Comparison of ENCODE assay signal across 16 cellular contexts in the genomic region with DNA sequence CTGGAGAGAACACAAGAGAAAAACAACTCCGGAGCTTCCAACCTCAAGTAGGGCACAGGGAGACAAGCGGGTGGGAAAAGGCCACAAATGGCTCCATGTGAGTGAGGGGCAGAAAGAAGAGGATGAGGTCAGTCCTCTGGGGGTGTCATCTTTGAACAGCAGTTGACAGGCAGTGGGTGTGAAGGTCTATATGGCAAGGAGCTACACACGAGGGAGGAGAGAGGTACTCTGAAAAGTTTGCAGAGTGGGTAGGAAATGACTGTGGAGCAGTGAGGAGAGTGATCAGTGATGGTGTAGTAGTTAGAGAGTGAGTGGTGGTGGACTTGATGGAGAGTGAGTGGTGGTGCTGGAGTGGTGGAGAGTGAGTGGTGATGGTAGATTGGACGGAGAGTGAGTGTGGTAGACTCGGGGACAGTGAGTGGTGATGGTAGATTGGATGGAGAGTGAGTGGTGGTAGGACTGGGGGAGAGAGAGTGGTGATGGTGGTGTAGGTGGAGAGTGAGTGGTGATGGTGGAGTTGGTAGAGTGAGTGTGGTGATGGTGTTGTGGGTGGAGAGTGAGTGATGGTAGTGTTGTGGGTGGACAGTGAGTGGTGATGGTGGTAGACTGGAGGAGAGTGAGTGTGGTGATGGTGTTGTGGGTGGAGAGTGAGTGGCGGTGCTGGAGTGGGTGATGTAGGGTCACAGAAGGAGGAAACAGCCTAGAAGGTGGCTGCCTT. TPM values are rescaled to one million over a fixed set of nuclear protein-coding genes. Genes with fewer than 3 reads are reported as not detected.
DNase-seq lines count a peak whose midpoint lies in the region; ATAC-seq and FAIRE-seq lines count a peak whose summit lies in the region.
"Had no signal": no experiment of that assay in that cellular context is flagged by ENCODE, and none has a peak within 500 bp of the region (broad histone marks: within the 10 kb centered on the region; RNA-seq: fewer than 3 reads in every experiment).

No MANE protein-coding gene starts in this region.

- H3K4me1 Mint-ChIP-seq in activated CD4-positive, alpha-beta memory T cell treated with anti-CD3 and anti-CD28 coated beads, Interleukin-2, amount 10 ng/mL, durations not matched to agents 7 days and 5 days, result peaks cover 45% of the 10 kb centered on the region
- H3K4me1 Mint-ChIP-seq in activated CD4-positive, alpha-beta memory T cell treated with anti-CD3 and anti-CD28 coated beads for 36 hours (ENCODE audit: low read depth), result peaks cover 38% of the 10 kb centered on the region
- peaks cover 32 to 44% of the 10 kb centered on the region in 2 donors for H3K4me1 Mint-ChIP-seq in effector memory CD8-positive, alpha-beta T cell (ENCODE audit: low read depth in 2 of 2)

- POLR2A ChIA-PET in activated CD4-positive, alpha-beta memory T cell treated with anti-CD3 and anti-CD28 coated beads, Interleukin-2, amount 10 ng/mL, durations not matched to agents 7 days and 5 days (lab: Charles Lee), result interaction anchor here (1.3 kb wide), 1 partner anchor 560 kb away, joined by 4 read pairs; no protein-coding TSS in a partner anchor
- POLR2A ChIA-PET in activated CD4-positive, alpha-beta memory T cell treated with anti-CD3 and anti-CD28 coated beads for 36 hours (lab: Charles Lee), result no interaction called here

- peaks cover 50% of the 10 kb centered on the region for H3K36me3 Mint-ChIP-seq in activated CD4-positive, alpha-beta memory T cell treated with anti-CD3 and anti-CD28 coated beads, Interleukin-2, amount 10 ng/mL, durations not matched to agents 7 days and 5 days (ENCODE audit: low read depth)
- peaks cover 36% of the 10 kb centered on the region for H3K36me3 Mint-ChIP-seq in activated CD4-positive, alpha-beta memory T cell treated with anti-CD3 and anti-CD28 coated beads for 36 hours
- peaks cover 34% of the 10 kb centered on the region for H3K36me3 Mint-ChIP-seq in effector memory CD8-positive, alpha-beta T cell (ENCODE audit: insufficient read depth)

- ATAC-seq in effector memory CD8-positive, alpha-beta T cell (replicated peaks), result peak; percentile 34
- ATAC-seq: HCT116; stimulated activated naive CD8-positive, alpha-beta T cell treated with anti-CD3 and anti-CD28 coated beads, Interleukin-15, Interleukin-2, amounts not matched to agents 100 U/mL and 50 U/mL, for 24 hours had no signal

- H3K27ac Mint-ChIP-seq in activated CD4-positive, alpha-beta memory T cell treated with anti-CD3 and anti-CD28 coated beads, Interleukin-2, amount 10 ng/mL, durations not matched to agents 7 days and 5 days, result peak overlapping the region; percentile 29
- H3K27ac Mint-ChIP-seq in activated CD4-positive, alpha-beta memory T cell treated with anti-CD3 and anti-CD28 coated beads for 36 hours, result no peak overlapping the region
- H3K27ac Mint-ChIP-seq in effector memory CD8-positive, alpha-beta T cell, result peak overlapping the region; percentile 13 to 62
- H3K27ac Mint-ChIP-seq: activated B cell treated with CpG ODN at 0.5 μM for 24 hours had no signal

- H3K27me3 Mint-ChIP-seq in activated CD4-positive, alpha-beta memory T cell treated with anti-CD3 and anti-CD28 coated beads, Interleukin-2, amount 10 ng/mL, durations not matched to agents 7 days and 5 days, result no peaks in the 10 kb centered on the region
- H3K27me3 Mint-ChIP-seq in activated CD4-positive, alpha-beta memory T cell treated with anti-CD3 and anti-CD28 coated beads for 36 hours, result no peaks in the 10 kb centered on the region
- H3K27me3 Mint-ChIP-seq in effector memory CD8-positive, alpha-beta T cell, result no peaks in the 10 kb centered on the region
- H3K27me3 Mint-ChIP-seq: activated B cell treated with CpG ODN at 0.5 μM for 24 hours had no signal

- no peak overlapping the region for H3K4me3 Mint-ChIP-seq in activated CD4-positive, alpha-beta memory T cell treated with anti-CD3 and anti-CD28 coated beads, Interleukin-2, amount 10 ng/mL, durations not matched to agents 7 days and 5 days
- H3K4me3 Mint-ChIP-seq in activated CD4-positive, alpha-beta memory T cell treated with anti-CD3 and anti-CD28 coated beads for 36 hours, result no peak overlapping the region
- peak overlapping the region in 1 of 2 donors; percentile 3 for H3K4me3 Mint-ChIP-seq in effector memory CD8-positive, alpha-beta T cell
- H3K4me3 Mint-ChIP-seq: activated B cell treated with CpG ODN at 0.5 μM for 24 hours had no signal

- no peaks in the 10 kb centered on the region for H3K9me3 Mint-ChIP-seq in activated CD4-positive, alpha-beta memory T cell treated with anti-CD3 and anti-CD28 coated beads, Interleukin-2, amount 10 ng/mL, durations not matched to agents 7 days and 5 days
- no peaks in the 10 kb centered on the region for H3K9me3 Mint-ChIP-seq in activated CD4-positive, alpha-beta memory T cell treated with anti-CD3 and anti-CD28 coated beads for 36 hours
- H3K9me3 Mint-ChIP-seq in effector memory CD8-positive, alpha-beta T cell, result no peaks in the 10 kb centered on the region
- H3K9me3 Mint-ChIP-seq: activated B cell treated with CpG ODN at 0.5 μM for 24 hours had no signal

- DNase-seq in activated CD4-positive, alpha-beta memory T cell treated with anti-CD3 and anti-CD28 coated beads, Interleukin-2, amount 10 ng/mL, durations not matched to agents 7 days and 5 days, result no peak
- DNase-seq in activated CD4-positive, alpha-beta memory T cell treated with anti-CD3 and anti-CD28 coated beads for 36 hours, result no peak
- DNase-seq in HTR-8/SVneo (ENCODE audit: insufficient read length, low spot score) (no peak), NCI-H1694 treated with DMSO at 0.1 percent for 48 hours (lab: John Stamatoyannopoulos, UW) (no peak), KG1 (lab: John Stamatoyannopoulos, UW) (no peak)
- DNase-seq in effector memory CD8-positive, alpha-beta T cell, result no peak
- DNase-seq in stimulated activated CD8-positive, alpha-beta memory T cell treated with anti-CD3 and anti-CD28 coated beads, Interleukin-4, amount 100 ng/mL, for 48 hours, result peak; percentile 26
- DNase-seq in stimulated activated CD4-positive, alpha-beta T cell treated with anti-CD3 and anti-CD28 coated beads, Interleukin-4, amount 100 ng/mL, for 4 hours, result no peak
- DNase-seq: activated B cell treated with CpG ODN at 0.5 μM for 24 hours; caudate nucleus; left cardiac atrium; NCI-H2171 treated with DMSO at 0.1 percent for 48 hours; stimulated activated CD4-positive, alpha-beta T cell treated with anti-CD3 and anti-CD28 coated beads, Interleukin-4, amount 100 ng/mL, for 1 hour; stimulated activated naive CD8-positive, alpha-beta T cell treated with anti-CD3 and anti-CD28 coated beads, Interleukin-15, Interleukin-2, amounts not matched to agents 100 U/mL and 50 U/mL, for 24 hours had no signal

- CTCF ChIA-PET in activated CD4-positive, alpha-beta memory T cell treated with anti-CD3 and anti-CD28 coated beads, Interleukin-2, amount 10 ng/mL, durations not matched to agents 7 days and 5 days (lab: Charles Lee), result no interaction called here
- CTCF ChIA-PET in activated CD4-positive, alpha-beta memory T cell treated with anti-CD3 and anti-CD28 coated beads for 36 hours (lab: Charles Lee), result no interaction called here

- FAIRE-seq in HTR-8/SVneo (lab: Jason Lieb, UNC), result peak; percentile 51
- FAIRE-seq: A204.1 had no signal

- intact Hi-C loops in activated CD4-positive, alpha-beta memory T cell treated with anti-CD3 and anti-CD28 coated beads for 36 hours (cut with micrococcal nuclease), result loop anchor here (10.0 kb wide), 1 partner anchor 94 kb away; a partner anchor contains a TSS

RNA-seq across cellular contexts. Expression of a gene that starts 4.0 kb away (rescaled TPM):
- 100 to 1,000 TPM; 128 to 130 TPM for total RNA-seq in activated CD4-positive, alpha-beta memory T cell treated with anti-CD3 and anti-CD28 coated beads, Interleukin-2, amount 10 ng/mL, durations not matched to agents 7 days and 5 days
- total RNA-seq in activated CD4-positive, alpha-beta memory T cell treated with anti-CD3 and anti-CD28 coated beads for 36 hours, result 100 to 1,000 TPM; 149 to 156 TPM
